ENCODE assay signal across 23 cellular contexts in genomic region chr21:40337981-40338380, GRCh38.
"Had no signal": no experiment of that assay in that cellular context is flagged by ENCODE, and none has a peak within 500 bp of the region (broad histone marks: within the 10 kb centered on the region; RNA-seq: fewer than 3 reads in every experiment).

No MANE protein-coding gene starts in this region.

- H3K27ac ChIP-seq: colonic mucosa, coronary artery, dorsolateral prefrontal cortex, epithelial cell of prostate, esophagus muscularis mucosa, esophagus squamous epithelium, foreskin keratinocyte, gastrocnemius medialis, gastroesophageal sphincter, heart left ventricle, heart right ventricle had no signal

- DNase-seq: colonic mucosa; cortex of kidney; dermis blood vessel endothelial cell; dorsolateral prefrontal cortex; effector CD4-positive, alpha-beta T cell; effector CD8-positive, alpha-beta T cell; effector memory CD4-positive, alpha-beta T cell; effector memory CD8-positive, alpha-beta T cell; endodermal cell; erythroblast; esophagus squamous epithelium; foreskin fibroblast; foreskin keratinocyte; foreskin melanocyte; gastrocnemius medialis; glutamatergic neuron; head of caudate nucleus; heart left ventricle; heart right ventricle had no signal

- H3K4me3 ChIP-seq: colonic mucosa, coronary artery, dorsolateral prefrontal cortex, esophagus muscularis mucosa, esophagus squamous epithelium, gastrocnemius medialis, gastroesophageal sphincter, heart left ventricle, heart right ventricle had no signal

- H3K4me1 ChIP-seq: colonic mucosa, esophagus muscularis mucosa, esophagus squamous epithelium, foreskin keratinocyte, gastrocnemius medialis, gastroesophageal sphincter, heart left ventricle, heart right ventricle had no signal

- H3K27me3 ChIP-seq: colonic mucosa, esophagus muscularis mucosa, esophagus squamous epithelium, foreskin keratinocyte, gastrocnemius medialis, gastroesophageal sphincter had no signal

- H3K9me3 ChIP-seq: colonic mucosa, esophagus muscularis mucosa, esophagus squamous epithelium, gastrocnemius medialis, gastroesophageal sphincter, heart left ventricle had no signal

- H3K36me3 ChIP-seq: colonic mucosa, esophagus muscularis mucosa, esophagus squamous epithelium, gastrocnemius medialis, gastroesophageal sphincter, heart left ventricle, heart right ventricle had no signal
